In genomic region chr3:57616233-57616632, GRCh38 we compare ENCODE assay signal across 27 cellular contexts.
"Had no signal": no experiment of that assay in that cellular context is flagged by ENCODE, and none has a peak within 500 bp of the region (broad histone marks: within the 10 kb centered on the region; RNA-seq: fewer than 3 reads in every experiment).

No MANE protein-coding gene starts in this region.

- H3K4me3 ChIP-seq: gastroesophageal sphincter, hepatocyte, psoas muscle, sigmoid colon, smooth muscle cell, testis, uterus had no signal

- DNase-seq: activated CD4-positive, alpha-beta memory T cell treated with anti-CD3 and anti-CD28 coated beads for 36 hours; activated CD4-positive, alpha-beta T cell treated with anti-CD3 and anti-CD28 coated beads, Interleukin-2, amount 10 ng/mL, durations not matched to agents 24 days and 14 days; activated CD4-positive, CD25-positive, alpha-beta regulatory T cell treated with anti-CD3 and anti-CD28 coated beads, Interleukin-2, amount 50 U/mL, for 72 hours; activated CD8-positive, alpha-beta memory T cell treated with anti-CD3 and anti-CD28 coated beads, Interleukin-2, amount 50 U/mL, for 4 hours; activated T-cell treated with anti-CD3 and anti-CD28 coated beads, Interleukin-2, amount 50 U/mL, for 1 hour; amniotic stem cell; brain microvascular endothelial cell; caudate nucleus; islet precursor cell; left cardiac atrium; left ventricle myocardium superior; occipital lobe; psoas muscle; sigmoid colon; stimulated activated CD4-positive, alpha-beta T cell treated with anti-CD3 and anti-CD28 coated beads, Interleukin-1b, Interleukin-23, amount 100 ng/mL, for 48 hours; stimulated activated naive CD4-positive, alpha-beta T cell; T-cell; T-helper 9 cell; testis; uterus had no signal

- ATAC-seq: gastroesophageal sphincter, left cardiac atrium, left ventricle myocardium superior, psoas muscle, T-cell had no signal

- H3K27me3 Mint-ChIP-seq: activated CD4-positive, alpha-beta memory T cell treated with anti-CD3 and anti-CD28 coated beads for 36 hours; activated CD4-positive, alpha-beta T cell treated with anti-CD3 and anti-CD28 coated beads, Interleukin-2, amount 10 ng/mL, durations not matched to agents 24 days and 14 days; activated naive CD8-positive, alpha-beta T cell; T-cell; type B pancreatic cell had no signal

- H3K27ac Mint-ChIP-seq: activated CD4-positive, alpha-beta memory T cell treated with anti-CD3 and anti-CD28 coated beads for 36 hours; activated CD4-positive, alpha-beta T cell treated with anti-CD3 and anti-CD28 coated beads, Interleukin-2, amount 10 ng/mL, durations not matched to agents 24 days and 14 days; activated naive CD8-positive, alpha-beta T cell; activated T-helper 2 cell treated with anti-CD3 and anti-CD28 coated beads, Interferon-gamma antibody, Interleukin-2, Interleukin-4, amounts not matched to agents 10 μg/mL and 5 μg/mL and 100 μg/mL, durations not matched to agents 14 hours and 24 hours and 36 hours; T-cell; type B pancreatic cell had no signal

- H3K36me3 ChIP-seq: brain microvascular endothelial cell, uterus had no signal

- H3K9me3 Mint-ChIP-seq: activated T-helper 2 cell treated with anti-CD3 and anti-CD28 coated beads, Interferon-gamma antibody, Interleukin-2, Interleukin-4, amounts not matched to agents 10 μg/mL and 5 μg/mL and 100 μg/mL, durations not matched to agents 14 hours and 24 hours and 36 hours; T-cell; type B pancreatic cell had no signal

- H3K27ac ChIP-seq: brain microvascular endothelial cell, gastroesophageal sphincter, hepatocyte, parathyroid adenoma, psoas muscle, sigmoid colon, testis, uterus had no signal

- H3K4me1 ChIP-seq: gastroesophageal sphincter, parathyroid adenoma, psoas muscle, sigmoid colon, testis, uterus had no signal

- H3K9me3 ChIP-seq: gastroesophageal sphincter, psoas muscle, sigmoid colon, testis, uterus had no signal

- H3K27me3 ChIP-seq: brain microvascular endothelial cell, gastroesophageal sphincter, hepatocyte, sigmoid colon, testis, uterus had no signal

- H3K4me3 Mint-ChIP-seq: activated CD4-positive, alpha-beta memory T cell treated with anti-CD3 and anti-CD28 coated beads for 36 hours; activated CD4-positive, alpha-beta T cell treated with anti-CD3 and anti-CD28 coated beads, Interleukin-2, amount 10 ng/mL, durations not matched to agents 24 days and 14 days; activated naive CD8-positive, alpha-beta T cell; T-cell; type B pancreatic cell had no signal
